1 cellular context compared by ENCODE assay signal in the genomic region with DNA sequence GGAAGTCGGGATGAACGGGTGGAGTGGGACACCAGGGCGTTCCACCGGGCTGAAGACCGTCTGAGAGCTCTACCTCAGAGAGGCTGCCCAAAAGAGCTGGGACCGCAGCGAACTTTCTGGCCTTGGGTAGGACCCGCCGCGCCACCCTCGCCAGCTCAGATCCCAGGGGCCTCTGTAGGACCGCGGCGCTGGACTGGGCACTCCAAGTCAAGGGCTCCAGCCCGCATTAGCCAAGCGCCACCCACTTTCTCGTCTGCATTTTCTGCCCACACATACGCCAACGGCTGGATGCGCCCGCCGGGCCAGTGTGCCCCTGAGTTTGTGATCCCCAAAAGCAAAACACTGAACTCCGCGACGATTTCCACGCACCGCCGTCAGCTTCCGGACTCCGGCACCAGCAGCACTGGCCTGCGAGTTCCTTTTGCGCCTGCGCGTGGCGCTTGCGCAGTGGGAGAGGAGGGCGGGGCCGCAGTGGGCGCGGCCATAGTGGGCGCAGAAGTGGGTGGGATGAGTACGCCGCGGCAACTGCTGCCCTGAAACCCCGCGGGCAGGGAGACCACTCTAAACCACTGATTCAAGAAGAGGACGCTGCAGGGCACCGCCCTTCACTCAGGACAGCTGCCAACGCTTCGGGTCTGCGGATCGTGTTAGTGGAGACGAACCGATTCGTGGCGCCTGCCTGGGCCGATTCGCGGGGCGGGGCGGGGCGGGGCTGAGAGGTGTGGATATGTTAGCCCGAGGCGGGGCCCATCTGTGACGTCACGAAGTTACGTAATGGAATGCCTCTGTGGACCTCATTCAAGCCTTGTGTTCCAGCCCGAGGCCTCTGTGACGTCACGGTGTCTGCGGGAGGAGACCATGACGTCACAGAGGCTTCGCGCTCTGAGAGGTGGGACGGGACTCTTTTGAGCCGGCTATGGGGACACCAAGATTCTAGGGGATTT.
A peak's percentile ranks its signal among the peaks of the same experiment; 100 is the strongest.
TF ChIP-seq lines count a peak whose summit lies in the region.

No MANE protein-coding gene starts in this region.

TF ChIP-seq in HepG2, 621 proteins besides CTCF, POLR2A, EP300 and RAD21 (continued from another document and continues in another):
- TF ChIP-seq, protein P1, sequence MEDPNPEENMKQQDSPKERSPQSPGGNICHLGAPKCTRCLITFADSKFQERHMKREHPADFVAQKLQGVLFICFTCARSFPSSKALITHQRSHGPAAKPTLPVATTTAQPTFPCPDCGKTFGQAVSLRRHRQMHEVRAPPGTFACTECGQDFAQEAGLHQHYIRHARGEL (CRISPR knock-in tag; IDR thresholded peaks at IDR 0.05), result 0 out of 2 replicates have a peak, but pooled peaks have one; percentile 59
- TF ChIP-seq, protein P2, sequence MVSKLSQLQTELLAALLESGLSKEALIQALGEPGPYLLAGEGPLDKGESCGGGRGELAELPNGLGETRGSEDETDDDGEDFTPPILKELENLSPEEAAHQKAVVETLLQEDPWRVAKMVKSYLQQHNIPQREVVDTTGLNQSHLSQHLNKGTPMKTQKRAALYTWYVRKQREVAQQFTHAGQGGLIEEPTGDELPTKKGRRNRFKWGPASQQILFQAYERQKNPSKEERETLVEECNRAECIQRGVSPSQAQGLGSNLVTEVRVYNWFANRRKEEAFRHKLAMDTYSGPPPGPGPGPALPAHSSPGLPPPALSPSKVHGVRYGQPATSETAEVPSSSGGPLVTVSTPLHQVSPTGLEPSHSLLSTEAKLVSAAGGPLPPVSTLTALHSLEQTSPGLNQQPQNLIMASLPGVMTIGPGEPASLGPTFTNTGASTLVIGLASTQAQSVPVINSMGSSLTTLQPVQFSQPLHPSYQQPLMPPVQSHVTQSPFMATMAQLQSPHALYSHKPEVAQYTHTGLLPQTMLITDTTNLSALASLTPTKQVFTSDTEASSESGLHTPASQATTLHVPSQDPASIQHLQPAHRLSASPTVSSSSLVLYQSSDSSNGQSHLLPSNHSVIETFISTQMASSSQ (IDR thresholded peaks at IDR 0.05; ENCODE audit: low read depth), result no peak
- TF ChIP-seq, protein P2 (CRISPR knock-in tag; IDR thresholded peaks at IDR 0.05; ENCODE audit: borderline replicate concordance), result peak; percentile 39
- TF ChIP-seq REXO4 (CRISPR knock-in tag; IDR thresholded peaks at IDR 0.05; ENCODE audit: borderline replicate concordance), result no peak; the same call in 1 of the 2 replicates
- peak; percentile 55; the same call in 1 of the 2 replicates for TF ChIP-seq RCOR2 (CRISPR knock-in tag; IDR thresholded peaks at IDR 0.05)
- peak; percentile 67; the same call in 1 of the 2 replicates for TF ChIP-seq THYN1 (CRISPR knock-in tag; IDR thresholded peaks at IDR 0.05; ENCODE audit: borderline replicate concordance, low read depth)
- peak; percentile 58; the same call in 1 of the 2 replicates for TF ChIP-seq KDM3A (CRISPR knock-in tag; IDR thresholded peaks at IDR 0.05; ENCODE audit: low read depth)
- no peak for TF ChIP-seq ZKSCAN1 (IDR thresholded peaks at IDR 0.05; ENCODE audit: low read length)
- no peak for TF ChIP-seq PLRG1 (conservative IDR thresholded peaks at IDR 0.05)
- TF ChIP-seq CCAR2 (optimal IDR thresholded peaks at IDR 0.05; ENCODE audit: low read depth, low read length), result no peak
- TF ChIP-seq MIER3 (CRISPR knock-in tag; IDR thresholded peaks at IDR 0.05; ENCODE audit: borderline replicate concordance), result peak; percentile 83
- TF ChIP-seq GATAD1 (CRISPR knock-in tag; IDR thresholded peaks at IDR 0.05), result peak; percentile 85
- peak; percentile 65 for TF ChIP-seq KLF9 (CRISPR knock-in tag; IDR thresholded peaks at IDR 0.05; ENCODE audit: low read depth)
- TF ChIP-seq, protein P3, sequence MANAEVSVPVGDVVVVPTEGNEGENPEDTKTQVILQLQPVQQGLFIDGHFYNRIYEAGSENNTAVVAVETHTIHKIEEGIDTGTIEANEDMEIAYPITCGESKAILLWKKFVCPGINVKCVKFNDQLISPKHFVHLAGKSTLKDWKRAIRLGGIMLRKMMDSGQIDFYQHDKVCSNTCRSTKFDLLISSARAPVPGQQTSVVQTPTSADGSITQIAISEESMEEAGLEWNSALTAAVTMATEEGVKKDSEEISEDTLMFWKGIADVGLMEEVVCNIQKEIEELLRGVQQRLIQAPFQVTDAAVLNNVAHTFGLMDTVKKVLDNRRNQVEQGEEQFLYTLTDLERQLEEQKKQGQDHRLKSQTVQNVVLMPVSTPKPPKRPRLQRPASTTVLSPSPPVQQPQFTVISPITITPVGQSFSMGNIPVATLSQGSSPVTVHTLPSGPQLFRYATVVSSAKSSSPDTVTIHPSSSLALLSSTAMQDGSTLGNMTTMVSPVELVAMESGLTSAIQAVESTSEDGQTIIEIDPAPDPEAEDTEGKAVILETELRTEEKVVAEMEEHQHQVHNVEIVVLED (CRISPR knock-in tag; IDR thresholded peaks at IDR 0.05; ENCODE audit: borderline replicate concordance), result peak; percentile 65; the same call in 1 of the 2 replicates
- TF ChIP-seq GTF3A (CRISPR knock-in tag; conservative IDR thresholded peaks at IDR 0.05), result no peak; the same call in 1 of the 2 replicates
- TF ChIP-seq ZNF350 (CRISPR knock-in tag; IDR thresholded peaks at IDR 0.05; ENCODE audit: borderline replicate concordance, low read depth), result peak; percentile 94
- peak; percentile 65; the same call in 1 of the 2 replicates for TF ChIP-seq ZNF451 (CRISPR knock-in tag; IDR thresholded peaks at IDR 0.05)
- TF ChIP-seq, protein P4, sequence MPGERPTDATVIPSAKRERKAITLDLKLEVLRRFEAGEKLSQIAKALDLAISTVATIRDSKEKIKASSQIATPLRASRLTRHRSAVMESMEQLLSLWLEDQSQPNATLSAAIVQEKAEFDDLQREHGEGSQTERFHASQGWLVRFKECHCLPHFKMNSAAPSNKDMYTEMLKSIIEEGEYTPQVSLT (CRISPR knock-in tag; IDR thresholded peaks at IDR 0.05; ENCODE audit: borderline replicate concordance, low read depth), result peak; percentile 64; the same call in 1 of the 2 replicates
- no peak for TF ChIP-seq NFE2 (CRISPR knock-in tag; IDR thresholded peaks at IDR 0.05)
- TF ChIP-seq, protein P5, sequence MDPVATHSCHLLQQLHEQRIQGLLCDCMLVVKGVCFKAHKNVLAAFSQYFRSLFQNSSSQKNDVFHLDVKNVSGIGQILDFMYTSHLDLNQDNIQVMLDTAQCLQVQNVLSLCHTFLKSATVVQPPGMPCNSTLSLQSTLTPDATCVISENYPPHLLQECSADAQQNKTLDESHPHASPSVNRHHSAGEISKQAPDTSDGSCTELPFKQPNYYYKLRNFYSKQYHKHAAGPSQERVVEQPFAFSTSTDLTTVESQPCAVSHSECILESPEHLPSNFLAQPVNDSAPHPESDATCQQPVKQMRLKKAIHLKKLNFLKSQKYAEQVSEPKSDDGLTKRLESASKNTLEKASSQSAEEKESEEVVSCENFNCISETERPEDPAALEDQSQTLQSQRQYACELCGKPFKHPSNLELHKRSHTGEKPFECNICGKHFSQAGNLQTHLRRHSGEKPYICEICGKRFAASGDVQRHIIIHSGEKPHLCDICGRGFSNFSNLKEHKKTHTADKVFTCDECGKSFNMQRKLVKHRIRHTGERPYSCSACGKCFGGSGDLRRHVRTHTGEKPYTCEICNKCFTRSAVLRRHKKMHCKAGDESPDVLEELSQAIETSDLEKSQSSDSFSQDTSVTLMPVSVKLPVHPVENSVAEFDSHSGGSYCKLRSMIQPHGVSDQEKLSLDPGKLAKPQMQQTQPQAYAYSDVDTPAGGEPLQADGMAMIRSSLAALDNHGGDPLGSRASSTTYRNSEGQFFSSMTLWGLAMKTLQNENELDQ (CRISPR knock-in tag; IDR thresholded peaks at IDR 0.05; ENCODE audit: borderline replicate concordance), result no peak
- TF ChIP-seq EEA1 (CRISPR knock-in tag; IDR thresholded peaks at IDR 0.05; ENCODE audit: borderline replicate concordance), result no peak
- TF ChIP-seq ZNF644 (CRISPR knock-in tag; IDR thresholded peaks at IDR 0.05; ENCODE audit: low read depth), result no peak
- TF ChIP-seq NR2F1 (CRISPR knock-in tag; IDR thresholded peaks at IDR 0.05), result no peak
- peak; percentile 61; the same call in 1 of the 2 replicates for TF ChIP-seq ZNF329 (CRISPR knock-in tag; IDR thresholded peaks at IDR 0.05; ENCODE audit: low read depth)
- TF ChIP-seq ZNF841 (CRISPR knock-in tag; IDR thresholded peaks at IDR 0.05; ENCODE audit: borderline replicate concordance), result no peak
- TF ChIP-seq JUND (CRISPR knock-in tag; IDR thresholded peaks at IDR 0.05), result peak; percentile 83
- TF ChIP-seq ZNF619 (CRISPR knock-in tag; IDR thresholded peaks at IDR 0.05), result peak; percentile 93; the same call in 1 of the 2 replicates
- peak; percentile 55; the same call in 1 of the 2 replicates for TF ChIP-seq MXD4 (CRISPR knock-in tag; IDR thresholded peaks at IDR 0.05)
- no peak; the same call in 1 of the 2 replicates for TF ChIP-seq NR2F2 (IDR thresholded peaks at IDR 0.05; ENCODE audit: borderline replicate concordance, low read depth)
- TF ChIP-seq, protein P6, sequence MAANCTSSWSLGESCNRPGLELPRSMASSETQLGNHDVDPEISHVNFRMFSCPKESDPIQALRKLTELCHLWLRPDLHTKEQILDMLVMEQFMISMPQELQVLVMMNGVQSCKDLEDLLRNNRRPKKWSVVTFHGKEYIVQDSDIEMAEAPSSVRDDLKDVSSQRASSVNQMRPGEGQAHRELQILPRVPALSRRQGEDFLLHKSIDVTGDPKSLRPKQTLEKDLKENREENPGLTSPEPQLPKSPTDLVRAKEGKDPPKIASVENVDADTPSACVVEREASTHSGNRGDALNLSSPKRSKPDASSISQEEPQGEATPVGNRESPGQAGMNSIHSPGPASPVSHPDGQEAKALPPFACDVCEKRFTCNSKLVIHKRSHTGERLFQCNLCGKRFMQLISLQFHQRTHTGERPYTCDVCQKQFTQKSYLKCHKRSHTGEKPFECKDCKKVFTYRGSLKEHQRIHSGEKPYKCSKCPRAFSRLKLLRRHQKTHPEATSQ (CRISPR knock-in tag; IDR thresholded peaks at IDR 0.05; ENCODE audit: borderline replicate concordance), result peak; percentile 92
- TF ChIP-seq ZNF292 (CRISPR knock-in tag; IDR thresholded peaks at IDR 0.05; ENCODE audit: borderline replicate concordance, low read depth), result peak; percentile 52; the same call in 1 of the 2 replicates
- TF ChIP-seq HIVEP1 (CRISPR knock-in tag; IDR thresholded peaks at IDR 0.05), result peak; percentile 86
- 0 out of 2 replicates have a peak, but pooled peaks have one; percentile 46 for TF ChIP-seq JUN (CRISPR knock-in tag; IDR thresholded peaks at IDR 0.05)
- TF ChIP-seq, protein P7, sequence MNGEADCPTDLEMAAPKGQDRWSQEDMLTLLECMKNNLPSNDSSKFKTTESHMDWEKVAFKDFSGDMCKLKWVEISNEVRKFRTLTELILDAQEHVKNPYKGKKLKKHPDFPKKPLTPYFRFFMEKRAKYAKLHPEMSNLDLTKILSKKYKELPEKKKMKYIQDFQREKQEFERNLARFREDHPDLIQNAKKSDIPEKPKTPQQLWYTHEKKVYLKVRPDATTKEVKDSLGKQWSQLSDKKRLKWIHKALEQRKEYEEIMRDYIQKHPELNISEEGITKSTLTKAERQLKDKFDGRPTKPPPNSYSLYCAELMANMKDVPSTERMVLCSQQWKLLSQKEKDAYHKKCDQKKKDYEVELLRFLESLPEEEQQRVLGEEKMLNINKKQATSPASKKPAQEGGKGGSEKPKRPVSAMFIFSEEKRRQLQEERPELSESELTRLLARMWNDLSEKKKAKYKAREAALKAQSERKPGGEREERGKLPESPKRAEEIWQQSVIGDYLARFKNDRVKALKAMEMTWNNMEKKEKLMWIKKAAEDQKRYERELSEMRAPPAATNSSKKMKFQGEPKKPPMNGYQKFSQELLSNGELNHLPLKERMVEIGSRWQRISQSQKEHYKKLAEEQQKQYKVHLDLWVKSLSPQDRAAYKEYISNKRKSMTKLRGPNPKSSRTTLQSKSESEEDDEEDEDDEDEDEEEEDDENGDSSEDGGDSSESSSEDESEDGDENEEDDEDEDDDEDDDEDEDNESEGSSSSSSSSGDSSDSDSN (CRISPR knock-in tag; IDR thresholded peaks at IDR 0.05), result peak; percentile 71
- TF ChIP-seq ZNF816 (CRISPR knock-in tag; IDR thresholded peaks at IDR 0.05; ENCODE audit: borderline replicate concordance), result no peak
- no peak for TF ChIP-seq SYNCRIP (IDR thresholded peaks at IDR 0.05; ENCODE audit: insufficient read depth, low read depth, low read length)
- TF ChIP-seq KLF6 (CRISPR knock-in tag; IDR thresholded peaks at IDR 0.05), result peak; percentile 89
- TF ChIP-seq CBX2 (IDR thresholded peaks at IDR 0.05; ENCODE audit: low read depth, low read length), result no peak
- TF ChIP-seq CBX2 (CRISPR knock-in tag; IDR thresholded peaks at IDR 0.05; ENCODE audit: low read depth), result no peak
- TF ChIP-seq PPARG (CRISPR knock-in tag; conservative IDR thresholded peaks at IDR 0.05), result peak; percentile 41
- TF ChIP-seq, protein P8, sequence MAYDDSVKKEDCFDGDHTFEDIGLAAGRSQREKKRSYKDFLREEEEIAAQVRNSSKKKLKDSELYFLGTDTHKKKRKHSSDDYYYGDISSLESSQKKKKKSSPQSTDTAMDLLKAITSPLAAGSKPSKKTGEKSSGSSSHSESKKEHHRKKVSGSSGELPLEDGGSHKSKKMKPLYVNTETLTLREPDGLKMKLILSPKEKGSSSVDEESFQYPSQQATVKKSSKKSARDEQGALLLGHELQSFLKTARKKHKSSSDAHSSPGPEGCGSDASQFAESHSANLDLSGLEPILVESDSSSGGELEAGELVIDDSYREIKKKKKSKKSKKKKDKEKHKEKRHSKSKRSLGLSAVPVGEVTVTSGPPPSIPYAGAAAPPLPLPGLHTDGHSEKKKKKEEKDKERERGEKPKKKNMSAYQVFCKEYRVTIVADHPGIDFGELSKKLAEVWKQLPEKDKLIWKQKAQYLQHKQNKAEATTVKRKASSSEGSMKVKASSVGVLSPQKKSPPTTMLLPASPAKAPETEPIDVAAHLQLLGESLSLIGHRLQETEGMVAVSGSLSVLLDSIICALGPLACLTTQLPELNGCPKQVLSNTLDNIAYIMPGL (CRISPR knock-in tag; IDR thresholded peaks at IDR 0.05; ENCODE audit: borderline replicate concordance in 1 of 2, low read depth in 1 of 2), result peak; percentile 73 to 91
- no peak for TF ChIP-seq ZFP1 (CRISPR knock-in tag; IDR thresholded peaks at IDR 0.05)
- TF ChIP-seq, protein P9, sequence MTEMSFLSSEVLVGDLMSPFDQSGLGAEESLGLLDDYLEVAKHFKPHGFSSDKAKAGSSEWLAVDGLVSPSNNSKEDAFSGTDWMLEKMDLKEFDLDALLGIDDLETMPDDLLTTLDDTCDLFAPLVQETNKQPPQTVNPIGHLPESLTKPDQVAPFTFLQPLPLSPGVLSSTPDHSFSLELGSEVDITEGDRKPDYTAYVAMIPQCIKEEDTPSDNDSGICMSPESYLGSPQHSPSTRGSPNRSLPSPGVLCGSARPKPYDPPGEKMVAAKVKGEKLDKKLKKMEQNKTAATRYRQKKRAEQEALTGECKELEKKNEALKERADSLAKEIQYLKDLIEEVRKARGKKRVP (CRISPR knock-in tag; IDR thresholded peaks at IDR 0.05), result peak in 1 of 2 experiments; percentile 30; a peak in 1 of 4 replicates
